ENCODE assay signal across 20 cellular contexts in genomic region chr12:94245984-94246383, GRCh38.
A peak's percentile ranks its signal among the peaks of the same experiment; 100 is the strongest.
DNase-seq lines count a peak whose midpoint lies in the region; ATAC-seq and TF ChIP-seq lines count a peak whose summit lies in the region.
"Had no signal": no experiment of that assay in that cellular context is flagged by ENCODE, and none has a peak within 500 bp of the region (broad histone marks: within the 10 kb centered on the region; RNA-seq: fewer than 3 reads in every experiment).

No MANE protein-coding gene starts in this region.

- no peaks in the 10 kb centered on the region for H3K79me2 ChIP-seq in GM23338 (replicated peaks; ENCODE audit: insufficient read depth)
- no peaks in the 10 kb centered on the region for H3K79me2 ChIP-seq in GM23248 (ENCODE audit: insufficient read depth)

- H3K27me3 ChIP-seq in GM23338 (ENCODE audit: insufficient read depth) (no peaks in the 10 kb centered on the region), GM23248 (replicated peaks; ENCODE audit: insufficient read depth) (no peaks in the 10 kb centered on the region)
- no peaks in the 10 kb centered on the region for H3K27me3 ChIP-seq in effector memory CD4-positive, alpha-beta T cell (replicated peaks; ENCODE audit: control insufficient read depth, insufficient read depth, low read length, poor library complexity, severe bottlenecking)
- H3K27me3 ChIP-seq: gastrocnemius medialis, uterus had no signal

- H3K27me3 Mint-ChIP-seq in GM23338 (ENCODE audit: insufficient read depth, low read depth, poor library complexity) (peaks cover 5% of the 10 kb centered on the region), neural crest cell (ENCODE audit: low read depth) (peaks cover 7% of the 10 kb centered on the region)
- H3K27me3 Mint-ChIP-seq: activated CD4-positive, alpha-beta memory T cell treated with anti-CD3 and anti-CD28 coated beads for 36 hours had no signal

- no peaks in the 10 kb centered on the region for H3F3A ChIP-seq in GM23338 (replicated peaks; ENCODE audit: low read depth)
- no peaks in the 10 kb centered on the region for H3F3A ChIP-seq in GM23248 (ENCODE audit: insufficient read depth)

- no peaks in the 10 kb centered on the region for H3K4me1 ChIP-seq in GM23338 (ENCODE audit: insufficient read depth)
- peaks cover 7% of the 10 kb centered on the region for H3K4me1 ChIP-seq in effector memory CD4-positive, alpha-beta T cell (ENCODE audit: control insufficient read depth, insufficient read depth, low read length, poor library complexity, severe bottlenecking)
- H3K4me1 ChIP-seq in GM23248 (ENCODE audit: insufficient read depth), result no peaks in the 10 kb centered on the region
- H3K4me1 ChIP-seq: uterus had no signal

- no peaks in the 10 kb centered on the region for H4K20me1 ChIP-seq in GM23338 (replicated peaks; ENCODE audit: insufficient read depth)
- no peaks in the 10 kb centered on the region for H4K20me1 ChIP-seq in GM23248 (ENCODE audit: insufficient read depth)

- H3K9me2 ChIP-seq in GM23338 (ENCODE audit: insufficient read depth) (no peaks in the 10 kb centered on the region), GM23248 (ENCODE audit: insufficient read depth) (no peaks in the 10 kb centered on the region)

- no peak overlapping the region for H3K9ac ChIP-seq in GM23248

- no peaks in the 10 kb centered on the region for H3K36me3 ChIP-seq in GM23338 (ENCODE audit: insufficient read depth)
- H3K36me3 ChIP-seq in effector memory CD4-positive, alpha-beta T cell (ENCODE audit: control insufficient read depth, insufficient read depth, low read length), result peaks cover 5% of the 10 kb centered on the region
- no peaks in the 10 kb centered on the region for H3K36me3 ChIP-seq in GM23248 (ENCODE audit: low read depth)
- H3K36me3 ChIP-seq: gastrocnemius medialis, uterus had no signal

- H3K4me1 Mint-ChIP-seq in GM23338 (peaks cover 16% of the 10 kb centered on the region), neural crest cell (peaks cover 34% of the 10 kb centered on the region)

- in situ Hi-C loops in astrocyte of the cerebellum (cut with HindIII; ENCODE audit: low sequenced_read_pairs) (no loop called here), GM23248 (cut with MboI) (no loop called here)

- H3K9me3 Mint-ChIP-seq in GM23338, result no peaks in the 10 kb centered on the region
- H3K9me3 Mint-ChIP-seq in neural crest cell, result no peaks in the 10 kb centered on the region
- H3K9me3 Mint-ChIP-seq: activated CD4-positive, alpha-beta memory T cell treated with anti-CD3 and anti-CD28 coated beads for 36 hours; mesothelial cell of epicardium had no signal

- H3K27ac ChIP-seq in GM23338 (ENCODE audit: low read depth) (no peak overlapping the region), GM23248 (no peak overlapping the region)
- H3K27ac ChIP-seq in effector memory CD4-positive, alpha-beta T cell (ENCODE audit: insufficient read depth, low read length, poor library complexity, severe bottlenecking), result no peak overlapping the region
- H3K27ac ChIP-seq: coronary artery, epithelial cell of prostate, gastrocnemius medialis, uterus had no signal

- H3K36me3 Mint-ChIP-seq in GM23338 (ENCODE audit: low read depth), result no peaks in the 10 kb centered on the region
- peaks cover 6% of the 10 kb centered on the region for H3K36me3 Mint-ChIP-seq in neural crest cell (ENCODE audit: low read depth)
- H3K36me3 Mint-ChIP-seq: mesothelial cell of epicardium had no signal

- H3K4me3 ChIP-seq in GM23338, result no peak overlapping the region
- no peak overlapping the region for H3K4me3 ChIP-seq in astrocyte of the cerebellum (ENCODE audit: low read depth, low read length)
- no peak overlapping the region for H3K4me3 ChIP-seq in effector memory CD4-positive, alpha-beta T cell (ENCODE audit: insufficient read depth, low read depth, low read length, poor library complexity, severe bottlenecking)
- no peak overlapping the region for H3K4me3 ChIP-seq in GM23248
- H3K4me3 ChIP-seq: coronary artery, gastrocnemius medialis, uterus had no signal

- H3K4me2 ChIP-seq in GM23338 (no peak overlapping the region), GM23248 (ENCODE audit: unreplicated experiment) (no peak overlapping the region)

- H3K9me3 ChIP-seq in effector memory CD4-positive, alpha-beta T cell (ENCODE audit: control insufficient read depth, low read length), result no peaks in the 10 kb centered on the region
- H3K9me3 ChIP-seq in GM23248 (ENCODE audit: low read depth), result no peaks in the 10 kb centered on the region
- H3K9me3 ChIP-seq: gastrocnemius medialis, uterus had no signal

- no peak overlapping the region for H2AFZ ChIP-seq in GM23338
- H2AFZ ChIP-seq in GM23248, result no peak overlapping the region

- TF ChIP-seq CTCF in GM23338 (conservative IDR thresholded peaks at IDR 0.05; ENCODE audit: low read depth in 2 of 2) (no peak), astrocyte of the cerebellum (IDR thresholded peaks at IDR 0.05; ENCODE audit: low read depth, low read length, missing control alignments) (no peak), neural crest cell (conservative IDR thresholded peaks at IDR 0.05) (no peak)

- peak; percentile 27; the same call in 1 of the 3 replicates for ATAC-seq in GM23338
- ATAC-seq: gastrocnemius medialis, PC-3, right cardiac atrium had no signal

- WGBS in GM23248 (ENCODE audit: low coverage in 1 of 2, low lambda C conversion rate in 2 of 2, missing lambda C conversion rate in 2 of 2), 2 experiments, result 67 to 79% methylated on average over 6 of the region's 6 CpGs

- no peak overlapping the region for H3K27ac Mint-ChIP-seq in GM23338
- peak overlapping the region; percentile 10 for H3K27ac Mint-ChIP-seq in neural crest cell (ENCODE audit: unreplicated experiment)
- H3K27ac Mint-ChIP-seq: activated CD4-positive, alpha-beta memory T cell treated with anti-CD3 and anti-CD28 coated beads for 36 hours; mesothelial cell of epicardium had no signal

- DNase-seq in SIG-M5 treated with dmso at 0.1 percent for 504 hours (lab: John Stamatoyannopoulos, UW; ENCODE audit: unreplicated experiment), result peak; percentile 14
- DNase-seq in SIG-M5 (lab: John Stamatoyannopoulos, UW), result no peak
- no peak for DNase-seq in GM23338 (ENCODE audit: low spot score)
- peak; percentile 45 for DNase-seq in astrocyte of the cerebellum (ENCODE audit: low read depth)
- DNase-seq in neural crest cell (ENCODE audit: low read depth, low spot score), result no peak
- DNase-seq in superior temporal gyrus (ENCODE audit: extremely low spot score), result no peak
- DNase-seq in effector memory CD4-positive, alpha-beta T cell, result no peak
- DNase-seq in GM23248, result no peak
- DNase-seq: activated CD4-positive, alpha-beta memory T cell treated with anti-CD3 and anti-CD28 coated beads for 36 hours; EL; gastrocnemius medialis; NCI-H1694; NCI-H524 treated with DMSO at 0.1 percent for 48 hours; nucleus accumbens; PC-3; right cardiac atrium; uterus had no signal

- H3K4me3 Mint-ChIP-seq in GM23338, result no peak overlapping the region
- H3K4me3 Mint-ChIP-seq in neural crest cell, result no peak overlapping the region
- H3K4me3 Mint-ChIP-seq: activated CD4-positive, alpha-beta memory T cell treated with anti-CD3 and anti-CD28 coated beads for 36 hours; mesothelial cell of epicardium had no signal

TF ChIP-seq in GM23338, 12 proteins besides CTCF, POLR2A, EP300 and RAD21 (continues in another document):
- TF ChIP-seq POLR2AphosphoS5 (IDR thresholded peaks at IDR 0.05; ENCODE audit: low read depth), result no peak
- no peak for TF ChIP-seq NANOG (IDR thresholded peaks at IDR 0.05; ENCODE audit: borderline replicate concordance)
- no peak for TF ChIP-seq CREB1 (CRISPR knock-in tag; IDR thresholded peaks at IDR 0.05; ENCODE audit: low read depth)
- TF ChIP-seq ZNF114 (CRISPR knock-in tag; IDR thresholded peaks at IDR 0.05), result no peak

Comparison
In these comparisons a context has a peak if more than half of its experiments do, and no peak if none do; other contexts are left out.
1. DNase-seq: peak in SIG-M5 treated with dmso at 0.1 percent for 504 hours (single experiment) and astrocyte of the cerebellum (single experiment); none in SIG-M5 (single experiment), GM23338 (single experiment), neural crest cell (single experiment), superior temporal gyrus (single experiment), effector memory CD4-positive, alpha-beta T cell (0 of 3) and GM23248 (single experiment).